In genomic region chr2:62711832-62712494, GRCh38 we compare ENCODE assay signal across 22 cellular contexts.
"Had no signal": no experiment of that assay in that cellular context is flagged by ENCODE, and none has a peak within 500 bp of the region (broad histone marks: within the 10 kb centered on the region; RNA-seq: fewer than 3 reads in every experiment).

No MANE protein-coding gene starts in this region.

- H3K27ac ChIP-seq: esophagus muscularis mucosa, gastroesophageal sphincter, neutrophil, sigmoid colon, skin epidermis, thoracic aorta, transverse colon had no signal

- H3K9me3 ChIP-seq: esophagus muscularis mucosa, gastroesophageal sphincter, neutrophil, sigmoid colon, thoracic aorta, transverse colon had no signal

- H3K36me3 ChIP-seq: neutrophil, sigmoid colon, thoracic aorta, transverse colon had no signal

- FAIRE-seq: colon, kidney had no signal

- H3K4me3 ChIP-seq: esophagus muscularis mucosa, gastroesophageal sphincter, sigmoid colon, skin epidermis, thoracic aorta, transverse colon had no signal

- ATAC-seq: effector memory CD8-positive, alpha-beta T cell; gastroesophageal sphincter; left cardiac atrium; left ventricle myocardium superior; naive thymus-derived CD4-positive, alpha-beta T cell; stimulated activated naive B cell treated with anti-CD40 and anti-IgM and Interleukin-4, amounts not matched to agents 10 μg/mL and 1 μg/mL and 100 μg/mL, for 72 hours; stimulated activated naive CD8-positive, alpha-beta T cell treated with anti-CD3 and anti-CD28 coated beads, Interleukin-15, amount 100 ng/mL, for 72 hours had no signal

- H3K27me3 ChIP-seq: esophagus muscularis mucosa, gastroesophageal sphincter, neutrophil, sigmoid colon, transverse colon had no signal

- DNase-seq: effector memory CD8-positive, alpha-beta T cell; foreskin fibroblast; glutamatergic neuron; immature natural killer cell; kidney; left cardiac atrium; left ventricle myocardium superior; naive thymus-derived CD4-positive, alpha-beta T cell; posterior cingulate gyrus; sigmoid colon; stimulated activated CD4-positive, alpha-beta T cell treated with anti-CD3 and anti-CD28 coated beads, Interleukin-2, amount 100 ng/mL, for 24 hours; stimulated activated CD4-positive, alpha-beta T cell treated with anti-CD3 and anti-CD28 coated beads, Interleukin-4, amount 100 ng/mL, for 4 hours; stimulated activated naive B cell treated with anti-CD40 and anti-IgM and Interleukin-4, amounts not matched to agents 10 μg/mL and 1 μg/mL and 100 μg/mL, for 72 hours; stimulated activated naive CD8-positive, alpha-beta T cell treated with anti-CD3 and anti-CD28 coated beads, Interleukin-15, amount 100 ng/mL, for 72 hours; substantia nigra; transverse colon had no signal
